ENCODE assay signal across 8 cellular contexts in the genomic region with DNA sequence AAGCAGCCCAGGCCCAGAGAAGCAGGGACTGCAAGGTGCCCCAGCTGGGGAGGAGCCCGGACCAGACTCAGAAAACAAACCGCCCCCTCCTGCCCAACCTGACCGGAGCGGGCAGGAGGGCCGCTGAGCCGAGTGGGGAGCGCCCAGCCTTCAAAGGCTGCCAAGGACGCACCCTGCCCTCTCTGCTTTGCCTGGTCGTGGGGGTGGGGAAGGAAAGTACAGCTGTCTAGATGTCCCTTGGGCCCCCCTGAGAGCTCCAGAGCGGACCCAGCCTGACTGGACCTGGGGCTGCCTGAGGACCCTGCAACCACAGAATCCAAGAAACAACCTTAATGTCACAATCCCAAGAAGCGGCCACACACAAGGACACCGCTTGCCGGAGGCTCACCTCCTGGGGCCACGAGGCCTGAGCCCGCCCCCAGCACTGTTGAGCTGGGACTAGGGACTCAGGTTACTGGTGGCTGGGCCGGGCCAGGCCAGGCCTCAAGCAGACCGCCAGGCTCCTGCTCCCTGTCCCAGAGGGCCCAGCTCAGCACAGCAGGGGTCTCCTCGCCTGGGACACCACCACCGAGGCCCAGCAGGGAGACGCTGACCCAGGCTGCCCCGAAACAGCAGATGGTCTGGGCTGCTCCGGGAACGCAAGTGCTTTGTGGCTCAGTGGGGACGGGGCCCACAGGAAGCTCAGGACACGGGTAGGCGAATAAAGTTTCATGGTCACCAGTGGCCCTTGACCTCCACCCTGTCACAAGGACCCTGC. TPM values are rescaled to one million over a fixed set of nuclear protein-coding genes. Genes with fewer than 3 reads are reported as not detected.
DNase-seq lines count a peak whose midpoint lies in the region; ATAC-seq lines count a peak whose summit lies in the region.

No MANE protein-coding gene starts in this region.

- H3K4me3 Mint-ChIP-seq in naive B cell, result peak overlapping the region; percentile 74 to 90 (median 78)

- no peaks in the 10 kb centered on the region for H3K9me3 ChIP-seq in effector memory CD4-positive, alpha-beta T cell (ENCODE audit: control insufficient read depth, low read length)

- no peaks in the 10 kb centered on the region for H3K36me3 Mint-ChIP-seq in naive B cell

- in situ Hi-C loops in Caki2 (cut with HindIII; ENCODE audit: low pct_unique_long_range_greater_than_20kb, low sequenced_read_pairs), result no loop called here

- H3K4me3 ChIP-seq in effector memory CD4-positive, alpha-beta T cell (ENCODE audit: insufficient read depth, low read depth, low read length, poor library complexity, severe bottlenecking), result peak overlapping the region; percentile 52

- H3K9me3 Mint-ChIP-seq in naive B cell, result no peaks in the 10 kb centered on the region

- H3K27ac ChIP-seq in effector memory CD4-positive, alpha-beta T cell (ENCODE audit: insufficient read depth, low read length, poor library complexity, severe bottlenecking), result no peak overlapping the region

- ATAC-seq in naive B cell (ENCODE audit: low read depth in 2 of 2) (no peak), GM21423 (IDR thresholded peaks at IDR 0.05; ENCODE audit: unreplicated experiment) (no peak)

- H3K27ac Mint-ChIP-seq in naive B cell, result peak overlapping the region in 4 of 6 donors; percentile 32 to 78 (median 52)

- H3K27me3 Mint-ChIP-seq in naive B cell, result peaks cover 6 to 9% (median 6%) of the 10 kb centered on the region in 3 donors

- H3K27me3 ChIP-seq in effector memory CD4-positive, alpha-beta T cell (replicated peaks; ENCODE audit: control insufficient read depth, insufficient read depth, low read length, poor library complexity, severe bottlenecking), result peaks cover 5% of the 10 kb centered on the region

- peaks cover 13 to 26% (median 21%) of the 10 kb centered on the region in 3 donors for H3K4me1 Mint-ChIP-seq in naive B cell

- DNase-seq in Caki2 (ENCODE audit: low read depth), result peak; percentile 61
- peak; percentile 78 for DNase-seq in NCI-H510A (lab: John Stamatoyannopoulos, UW)
- DNase-seq in effector memory CD4-positive, alpha-beta T cell, result no peak
- no peak for DNase-seq in naive B cell
- no peak for DNase-seq in NCI-H1417 (lab: John Stamatoyannopoulos, UW)
- DNase-seq in NCI-H2107 (lab: John Stamatoyannopoulos, UW), result no peak
- DNase-seq in stimulated activated CD8-positive, alpha-beta memory T cell treated with anti-CD3 and anti-CD28 coated beads, Interleukin-4, amount 100 ng/mL, for 48 hours, result no peak

- H3K36me3 ChIP-seq in effector memory CD4-positive, alpha-beta T cell (ENCODE audit: control insufficient read depth, insufficient read depth, low read length), result no peaks in the 10 kb centered on the region

- peaks cover 18% of the 10 kb centered on the region for H3K4me1 ChIP-seq in effector memory CD4-positive, alpha-beta T cell (ENCODE audit: control insufficient read depth, insufficient read depth, low read length, poor library complexity, severe bottlenecking)

RNA-seq across cellular contexts. Expression of a gene that starts 1.4 kb away (rescaled TPM):
- total RNA-seq in Caki2 (2014; rRNA removed; shearing (Covaris generic); ENCODE audit: low replicate concordance), result 84.9 and 103 TPM in 2 replicates
- polyA plus RNA-seq in naive B cell (ENCODE audit: low read depth in 6 of 6), result 1 to 10 TPM in 1 of 6 donors, under 1 TPM in 4, not detected in 1; 0.40 to 1.0 (median 0.68) TPM

RNA-seq across cellular contexts. Expression of a gene that starts 10.5 kb away (rescaled TPM):
- total RNA-seq in Caki2 (2014; rRNA removed; shearing (Covaris generic); ENCODE audit: low replicate concordance), result not detected in 2 replicates
- polyA plus RNA-seq in naive B cell (ENCODE audit: low read depth in 6 of 6), result not detected

RNA-seq across cellular contexts. Expression of a gene that starts 16.8 kb away (rescaled TPM):
- total RNA-seq in Caki2 (2014; rRNA removed; shearing (Covaris generic); ENCODE audit: low replicate concordance), result not detected in 2 replicates
- polyA plus RNA-seq in naive B cell (ENCODE audit: low read depth in 6 of 6), result under 1 TPM in 3 of 6 donors, not detected in 3; 0.28 to 0.44 (median 0.31) TPM

RNA-seq across cellular contexts. Expression of a gene that starts 23.2 kb away (rescaled TPM):
- total RNA-seq in Caki2 (2014; rRNA removed; shearing (Covaris generic); ENCODE audit: low replicate concordance), result 25.8 and 28.5 TPM in 2 replicates
- 10 to 100 TPM in 3 of 6 donors, 1 to 10 TPM in 3; 7.9 to 16.9 (median 10.7) TPM for polyA plus RNA-seq in naive B cell (ENCODE audit: low read depth in 6 of 6)

RNA-seq across cellular contexts. Expression of a gene that starts 23.4 kb away (rescaled TPM):
- 57.6 and 90.2 TPM in 2 replicates for total RNA-seq in Caki2 (2014; rRNA removed; shearing (Covaris generic); ENCODE audit: low replicate concordance)
- polyA plus RNA-seq in naive B cell (ENCODE audit: low read depth in 6 of 6), result 10 to 100 TPM; 45.9 to 61.5 (median 54.3) TPM

Comparison
In these comparisons a context has a peak if more than half of its experiments do, and no peak if none do; other contexts are left out.
1. DNase-seq: peak in Caki2 (single experiment) and NCI-H510A (single experiment); none in effector memory CD4-positive, alpha-beta T cell (0 of 3), naive B cell (single experiment), NCI-H1417 (0 of 3), NCI-H2107 (single experiment) and stimulated activated CD8-positive, alpha-beta memory T cell treated with anti-CD3 and anti-CD28 coated beads, Interleukin-4, amount 100 ng/mL, for 48 hours (single experiment).